ENCODE assay signal across 2 cellular contexts in genomic region chr13:110676511-110677204, GRCh38.
TF ChIP-seq lines count a peak whose summit lies in the region.

No MANE protein-coding gene starts in this region.

TF ChIP-seq in HepG2, 621 proteins besides CTCF, POLR2A, EP300 and RAD21:
- TF ChIP-seq ZNF205 (CRISPR knock-in tag; IDR thresholded peaks at IDR 0.05), result no peak
- no peak for TF ChIP-seq ZSCAN31 (CRISPR knock-in tag; IDR thresholded peaks at IDR 0.05; ENCODE audit: low read depth)
- no peak for TF ChIP-seq ZBTB1 (CRISPR knock-in tag; IDR thresholded peaks at IDR 0.05; ENCODE audit: borderline replicate concordance)
- TF ChIP-seq SMAD1 (CRISPR knock-in tag; IDR thresholded peaks at IDR 0.05; ENCODE audit: borderline replicate concordance, low read depth), result no peak
- no peak for TF ChIP-seq ZNF30 (CRISPR knock-in tag; IDR thresholded peaks at IDR 0.05)
- no peak for TF ChIP-seq MAX (IDR thresholded peaks at IDR 0.05)
- TF ChIP-seq MAFK (conservative IDR thresholded peaks at IDR 0.05 in 1 of 2, IDR thresholded peaks at IDR 0.05 in 1 of 2; ENCODE audit: low read length in 2 of 2), result no peak

TF ChIP-seq in WTC11, 78 proteins besides CTCF, POLR2A, EP300 and RAD21:
- no peak for TF ChIP-seq MXD4 (CRISPR knock-in tag; IDR thresholded peaks at IDR 0.05; ENCODE audit: borderline replicate concordance)
- no peak for TF ChIP-seq ZNF671 (CRISPR knock-in tag; IDR thresholded peaks at IDR 0.05)
- no peak for TF ChIP-seq NR1H2 (CRISPR knock-in tag; IDR thresholded peaks at IDR 0.05)
- TF ChIP-seq, protein P1, sequence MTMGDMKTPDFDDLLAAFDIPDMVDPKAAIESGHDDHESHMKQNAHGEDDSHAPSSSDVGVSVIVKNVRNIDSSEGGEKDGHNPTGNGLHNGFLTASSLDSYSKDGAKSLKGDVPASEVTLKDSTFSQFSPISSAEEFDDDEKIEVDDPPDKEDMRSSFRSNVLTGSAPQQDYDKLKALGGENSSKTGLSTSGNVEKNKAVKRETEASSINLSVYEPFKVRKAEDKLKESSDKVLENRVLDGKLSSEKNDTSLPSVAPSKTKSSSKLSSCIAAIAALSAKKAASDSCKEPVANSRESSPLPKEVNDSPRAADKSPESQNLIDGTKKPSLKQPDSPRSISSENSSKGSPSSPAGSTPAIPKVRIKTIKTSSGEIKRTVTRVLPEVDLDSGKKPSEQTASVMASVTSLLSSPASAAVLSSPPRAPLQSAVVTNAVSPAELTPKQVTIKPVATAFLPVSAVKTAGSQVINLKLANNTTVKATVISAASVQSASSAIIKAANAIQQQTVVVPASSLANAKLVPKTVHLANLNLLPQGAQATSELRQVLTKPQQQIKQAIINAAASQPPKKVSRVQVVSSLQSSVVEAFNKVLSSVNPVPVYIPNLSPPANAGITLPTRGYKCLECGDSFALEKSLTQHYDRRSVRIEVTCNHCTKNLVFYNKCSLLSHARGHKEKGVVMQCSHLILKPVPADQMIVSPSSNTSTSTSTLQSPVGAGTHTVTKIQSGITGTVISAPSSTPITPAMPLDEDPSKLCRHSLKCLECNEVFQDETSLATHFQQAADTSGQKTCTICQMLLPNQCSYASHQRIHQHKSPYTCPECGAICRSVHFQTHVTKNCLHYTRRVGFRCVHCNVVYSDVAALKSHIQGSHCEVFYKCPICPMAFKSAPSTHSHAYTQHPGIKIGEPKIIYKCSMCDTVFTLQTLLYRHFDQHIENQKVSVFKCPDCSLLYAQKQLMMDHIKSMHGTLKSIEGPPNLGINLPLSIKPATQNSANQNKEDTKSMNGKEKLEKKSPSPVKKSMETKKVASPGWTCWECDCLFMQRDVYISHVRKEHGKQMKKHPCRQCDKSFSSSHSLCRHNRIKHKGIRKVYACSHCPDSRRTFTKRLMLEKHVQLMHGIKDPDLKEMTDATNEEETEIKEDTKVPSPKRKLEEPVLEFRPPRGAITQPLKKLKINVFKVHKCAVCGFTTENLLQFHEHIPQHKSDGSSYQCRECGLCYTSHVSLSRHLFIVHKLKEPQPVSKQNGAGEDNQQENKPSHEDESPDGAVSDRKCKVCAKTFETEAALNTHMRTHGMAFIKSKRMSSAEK (CRISPR knock-in tag; IDR thresholded peaks at IDR 0.05; ENCODE audit: borderline replicate concordance), result no peak
- TF ChIP-seq FOXJ3 (CRISPR knock-in tag; IDR thresholded peaks at IDR 0.05; ENCODE audit: borderline replicate concordance), result no peak
- TF ChIP-seq JUN (CRISPR knock-in tag; IDR thresholded peaks at IDR 0.05), result no peak
- TF ChIP-seq MAX (CRISPR knock-in tag; IDR thresholded peaks at IDR 0.05), result no peak
- no peak for TF ChIP-seq E2F4 (CRISPR knock-in tag; IDR thresholded peaks at IDR 0.05; ENCODE audit: borderline replicate concordance, low read depth)
- no peak for TF ChIP-seq NR2C2 (CRISPR knock-in tag; IDR thresholded peaks at IDR 0.05)
- TF ChIP-seq ZNF263 (CRISPR knock-in tag; IDR thresholded peaks at IDR 0.05; ENCODE audit: low read depth), result no peak
- TF ChIP-seq MYBL2 (CRISPR knock-in tag; IDR thresholded peaks at IDR 0.05), result no peak
- no peak for TF ChIP-seq JAZF1 (CRISPR knock-in tag; IDR thresholded peaks at IDR 0.05)
- no peak for TF ChIP-seq TEAD4 (CRISPR knock-in tag; IDR thresholded peaks at IDR 0.05)
- no peak for TF ChIP-seq PREB (CRISPR knock-in tag; IDR thresholded peaks at IDR 0.05; ENCODE audit: borderline replicate concordance)
- no peak for TF ChIP-seq ZNF396 (CRISPR knock-in tag; IDR thresholded peaks at IDR 0.05; ENCODE audit: borderline replicate concordance)
- no peak for TF ChIP-seq ZNF121 (CRISPR knock-in tag; IDR thresholded peaks at IDR 0.05)
- TF ChIP-seq ZNF232 (CRISPR knock-in tag; IDR thresholded peaks at IDR 0.05), result no peak
- TF ChIP-seq, protein P2, sequence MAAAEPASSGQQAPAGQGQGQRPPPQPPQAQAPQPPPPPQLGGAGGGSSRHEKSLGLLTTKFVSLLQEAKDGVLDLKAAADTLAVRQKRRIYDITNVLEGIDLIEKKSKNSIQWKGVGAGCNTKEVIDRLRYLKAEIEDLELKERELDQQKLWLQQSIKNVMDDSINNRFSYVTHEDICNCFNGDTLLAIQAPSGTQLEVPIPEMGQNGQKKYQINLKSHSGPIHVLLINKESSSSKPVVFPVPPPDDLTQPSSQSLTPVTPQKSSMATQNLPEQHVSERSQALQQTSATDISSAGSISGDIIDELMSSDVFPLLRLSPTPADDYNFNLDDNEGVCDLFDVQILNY (CRISPR knock-in tag; IDR thresholded peaks at IDR 0.05), result no peak
